Comparison of ENCODE assay signal across 17 cellular contexts in the genomic region with DNA sequence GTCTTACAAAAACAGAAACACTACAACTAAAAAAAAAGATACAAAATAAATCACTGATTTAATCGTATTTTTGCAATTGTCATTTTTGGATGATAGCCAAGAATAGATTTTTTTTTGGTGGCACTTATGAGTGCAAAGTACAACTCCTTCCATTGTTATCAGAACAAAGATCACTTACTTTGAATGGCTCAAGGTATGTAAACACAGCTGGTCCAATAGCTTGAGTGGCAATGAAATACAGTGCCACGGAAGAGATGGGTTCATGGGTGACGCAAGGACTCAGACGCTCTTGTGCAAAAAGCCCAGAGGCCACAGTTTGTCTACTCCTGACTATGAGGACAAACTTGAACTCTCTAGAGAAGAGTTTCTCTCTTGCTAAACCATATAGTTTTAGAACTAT.
DNase-seq lines count a peak whose midpoint lies in the region; ATAC-seq and TF ChIP-seq lines count a peak whose summit lies in the region.
"Had no signal": no experiment of that assay in that cellular context is flagged by ENCODE, and none has a peak within 500 bp of the region (broad histone marks: within the 10 kb centered on the region; RNA-seq: fewer than 3 reads in every experiment).

No MANE protein-coding gene starts in this region.

- peaks cover 63% of the 10 kb centered on the region for H3K4me1 ChIP-seq in PC-9 (replicated peaks; ENCODE audit: insufficient read depth)
- H3K4me1 ChIP-seq: sigmoid colon, tibial artery had no signal

- no peak for TF ChIP-seq CTCF in PC-9 (conservative IDR thresholded peaks at IDR 0.05)

- no TSS peak for BruUV-seq in PC-9 (replicated peaks; lab: Mats Ljungman, UMichigan)

- H3K27ac Mint-ChIP-seq in T-helper 17 cell: no peak overlapping the region
- H3K27ac Mint-ChIP-seq in activated CD4-positive, alpha-beta T cell treated with anti-CD3 and anti-CD28 coated beads for 36 hours: no peak overlapping the region
- H3K27ac Mint-ChIP-seq: IgD-negative memory B cell had no signal

- H3K9me2 ChIP-seq in PC-9 (ENCODE audit: insufficient read depth): no peaks in the 10 kb centered on the region

- H3K36me3 Mint-ChIP-seq in T-helper 17 cell (ENCODE audit: low read depth): no peaks in the 10 kb centered on the region
- no peaks in the 10 kb centered on the region for H3K36me3 Mint-ChIP-seq in activated CD4-positive, alpha-beta T cell treated with anti-CD3 and anti-CD28 coated beads for 36 hours (ENCODE audit: low read depth)
- H3K36me3 Mint-ChIP-seq: IgD-negative memory B cell had no signal

- no peaks in the 10 kb centered on the region for H3K27me3 ChIP-seq in PC-9 (ENCODE audit: insufficient read depth, low read depth)
- H3K27me3 ChIP-seq: sigmoid colon, tibial artery had no signal

- peak; percentile 62 for DNase-seq in HT-29 (ENCODE audit: low spot score)
- peak; percentile 61 for DNase-seq in NCI-H2029 treated with DMSO at 0.1 percent for 48 hours (lab: John Stamatoyannopoulos, UW)
- DNase-seq in PC-9: peak; percentile 32 to 88
- DNase-seq in mucosa of gallbladder (ENCODE audit: low spot score): peak; percentile 57
- no peak for DNase-seq in T-helper 17 cell
- no peak for DNase-seq in activated CD4-positive, alpha-beta T cell treated with anti-CD3 and anti-CD28 coated beads for 36 hours
- DNase-seq: activated effector memory CD4-positive, alpha-beta T cell treated with anti-CD3 and anti-CD28 coated beads, Interleukin-2, amount 50 U/mL, for 16 hours; anterior cingulate cortex; NCI-H226; OCI-M1; sigmoid colon; stimulated activated CD4-positive, alpha-beta T cell treated with anti-CD3 and anti-CD28 coated beads, Interleukin-4, amount 100 ng/mL, for 1 hour; tibial artery; WERI-Rb-1 had no signal

- H3K27ac ChIP-seq in PC-9: no peak overlapping the region
- H3K27ac ChIP-seq: sigmoid colon, tibial artery, WERI-Rb-1 had no signal

- no peaks in the 10 kb centered on the region for H3K36me3 ChIP-seq in PC-9 (ENCODE audit: low read depth)
- H3K36me3 ChIP-seq: sigmoid colon, tibial artery, WERI-Rb-1 had no signal

- CTCF ChIA-PET in PC-9 (lab: Charles Lee): interaction anchor here (0.9 kb wide), 1 partner anchor 24 kb away, joined by 3 read pairs; no protein-coding TSS in a partner anchor
- CTCF ChIA-PET in activated CD4-positive, alpha-beta T cell treated with anti-CD3 and anti-CD28 coated beads for 36 hours (lab: Charles Lee): no interaction called here

- H2AFZ ChIP-seq in PC-9: no peak overlapping the region

- H3K79me2 ChIP-seq in PC-9 (ENCODE audit: low read depth): no peaks in the 10 kb centered on the region

- H3K9me3 ChIP-seq in PC-9 (ENCODE audit: insufficient read depth, low read depth) (no peaks in the 10 kb centered on the region), T-helper 17 cell (ENCODE audit: control insufficient read depth, low read length, poor library complexity, severe bottlenecking) (no peaks in the 10 kb centered on the region)
- H3K9me3 ChIP-seq: tibial artery had no signal

- no peaks in the 10 kb centered on the region for H3K4me1 Mint-ChIP-seq in T-helper 17 cell
- no peaks in the 10 kb centered on the region for H3K4me1 Mint-ChIP-seq in activated CD4-positive, alpha-beta T cell treated with anti-CD3 and anti-CD28 coated beads for 36 hours
- H3K4me1 Mint-ChIP-seq: IgD-negative memory B cell had no signal

- peaks cover 27% of the 10 kb centered on the region for H3F3A ChIP-seq in PC-9 (ENCODE audit: insufficient read depth, low read depth)

- 0 out of 2 replicates have a peak overlapping the region, but pooled peaks have one; percentile 3 for H3K4me2 ChIP-seq in PC-9

- no peak for ATAC-seq in HG02981 (IDR thresholded peaks at IDR 0.05; ENCODE audit: unreplicated experiment)
- no peak for ATAC-seq in T-helper 17 cell
- no peak for ATAC-seq in activated CD4-positive, alpha-beta T cell treated with anti-CD3 and anti-CD28 coated beads for 36 hours
- ATAC-seq: HCT116 had no signal

- POLR2A ChIA-PET in PC-9 (lab: Charles Lee; ENCODE audit: unreplicated experiment): interaction anchor here (0.5 kb wide), 1 partner anchor 385 kb away, joined by 4 read pairs; no protein-coding TSS in a partner anchor
- POLR2A ChIA-PET in activated CD4-positive, alpha-beta T cell treated with anti-CD3 and anti-CD28 coated beads for 36 hours (lab: Charles Lee): no interaction called here

- H3K9me3 Mint-ChIP-seq in activated CD4-positive, alpha-beta T cell treated with anti-CD3 and anti-CD28 coated beads for 36 hours (ENCODE audit: low read depth): no peaks in the 10 kb centered on the region

- no peaks in the 10 kb centered on the region for H3K27me3 Mint-ChIP-seq in T-helper 17 cell
- no peaks in the 10 kb centered on the region for H3K27me3 Mint-ChIP-seq in activated CD4-positive, alpha-beta T cell treated with anti-CD3 and anti-CD28 coated beads for 36 hours
- H3K27me3 Mint-ChIP-seq: IgD-negative memory B cell had no signal

- intact Hi-C loops in PC-9 (cut with micrococcal nuclease; ENCODE audit: unreplicated experiment): loop anchor here (5.0 kb wide), 2 partner anchors 171 to 206 kb away; no protein-coding TSS in a partner anchor
- intact Hi-C loops in activated CD4-positive, alpha-beta T cell treated with anti-CD3 and anti-CD28 coated beads for 36 hours (cut with DNase I, micrococcal nuclease): no loop called here

- H4K20me1 ChIP-seq in PC-9 (ENCODE audit: insufficient read depth): no peaks in the 10 kb centered on the region

- H3K4me3 ChIP-seq in PC-9: no peak overlapping the region
- H3K4me3 ChIP-seq: sigmoid colon, tibial artery had no signal

- H3K4me3 Mint-ChIP-seq in T-helper 17 cell: no peak overlapping the region
- H3K4me3 Mint-ChIP-seq in activated CD4-positive, alpha-beta T cell treated with anti-CD3 and anti-CD28 coated beads for 36 hours: no peak overlapping the region
- H3K4me3 Mint-ChIP-seq: IgD-negative memory B cell had no signal

Comparison
In these comparisons a context has a peak if more than half of its experiments do, and no peak if none do; other contexts are left out.
1. DNase-seq: peak in HT-29 (single experiment), NCI-H2029 treated with DMSO at 0.1 percent for 48 hours (single experiment), PC-9 (2 of 2) and mucosa of gallbladder (single experiment); none in T-helper 17 cell (0 of 3) and activated CD4-positive, alpha-beta T cell treated with anti-CD3 and anti-CD28 coated beads for 36 hours (single experiment).